16 cellular contexts compared by ENCODE assay signal in the genomic region with DNA sequence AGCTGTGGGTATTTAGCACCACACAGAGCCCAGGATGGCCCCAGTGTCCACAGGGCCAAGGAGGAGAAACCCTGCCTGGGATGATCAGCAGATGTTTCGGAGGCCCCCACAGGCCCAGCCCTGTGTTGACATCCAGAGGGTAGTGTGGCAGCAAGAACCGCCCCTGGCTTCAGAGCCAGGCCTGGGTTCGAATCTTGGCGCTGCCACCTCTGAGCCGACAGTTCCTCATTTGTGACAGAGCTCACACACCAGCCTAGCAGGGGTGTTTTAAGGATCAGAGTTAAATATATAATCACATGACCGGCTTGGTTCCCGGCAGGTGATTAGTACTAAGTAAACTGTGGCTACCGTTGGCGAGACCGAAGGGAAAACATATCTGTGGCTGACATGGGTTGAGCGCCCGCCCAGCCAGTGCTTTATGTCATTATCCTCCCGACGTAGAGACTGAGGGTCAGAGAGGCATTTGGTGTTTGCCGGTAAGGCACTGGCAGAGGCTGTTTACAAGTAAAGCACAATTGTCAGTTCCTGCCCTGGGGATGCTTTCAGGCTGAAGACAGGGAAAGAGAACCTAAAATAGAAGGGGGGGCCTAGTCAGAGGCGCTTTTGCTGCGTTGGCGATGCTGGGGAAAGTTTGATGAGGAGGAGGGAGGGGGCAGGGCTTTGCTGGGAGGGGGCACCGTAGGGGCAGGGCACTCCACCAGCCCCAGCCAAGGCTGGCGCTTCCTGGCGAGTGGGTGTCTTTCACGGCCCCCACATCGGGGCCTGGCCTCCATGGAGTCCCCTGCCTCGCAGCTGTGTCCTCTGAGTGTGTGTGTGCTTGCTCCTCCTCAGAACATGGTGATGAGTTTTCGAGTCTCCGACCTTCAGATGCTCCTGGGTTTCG. TPM values are rescaled to one million over a fixed set of nuclear protein-coding genes. Genes with fewer than 3 reads are reported as not detected.
DNase-seq lines count a peak whose midpoint lies in the region; ATAC-seq, FAIRE-seq and TF ChIP-seq lines count a peak whose summit lies in the region.
"Had no signal": no experiment of that assay in that cellular context is flagged by ENCODE, and none has a peak within 500 bp of the region (broad histone marks: within the 10 kb centered on the region; RNA-seq: fewer than 3 reads in every experiment).

No MANE protein-coding gene starts in this region.

- no peaks in the 10 kb centered on the region for H3K9me3 ChIP-seq in gastroesophageal sphincter
- H3K9me3 ChIP-seq: spleen, tibial artery had no signal

- H3K27ac ChIP-seq in gastroesophageal sphincter: peak overlapping the region in 3 of 4 donors; percentile 58 to 83 (median 78)
- H3K27ac ChIP-seq: HL-60, spleen, tibial artery had no signal

- H3K4me3 ChIP-seq in gastroesophageal sphincter: no peak overlapping the region
- H3K4me3 ChIP-seq in retinal pigment epithelial cell (ENCODE audit: low read length): no peak overlapping the region
- H3K4me3 ChIP-seq: spleen, tibial artery had no signal

- H3K36me3 ChIP-seq in gastroesophageal sphincter: peaks cover 0 to 31% of the 10 kb centered on the region in 2 donors

- 45 to 85% methylated on average over 4 to 15 of the region's 27 CpGs for WGBS in gastroesophageal sphincter (ENCODE audit: low coverage in 1 of 2), 2 donors

- DNase-seq in NCI-H146 (lab: John Stamatoyannopoulos, UW) (peak; percentile 51), NCI-H69 (lab: John Stamatoyannopoulos, UW) (peak; percentile 90), retinal pigment epithelial cell (ENCODE audit: low read depth) (peak; percentile 51), urothelium cell line (ENCODE audit: low spot score) (no peak), HK-2 (ENCODE audit: unreplicated experiment) (no peak), NCI-H226 (no peak), AML-193 (lab: John Stamatoyannopoulos, UW) (no peak)
- DNase-seq: activated CD8-positive, alpha-beta memory T cell treated with anti-CD3 and anti-CD28 coated beads, Interleukin-2, amount 50 U/mL, for 4 hours; CD4-positive, CD25-positive, alpha-beta regulatory T cell; foreskin fibroblast; kidney; spleen; tibial artery had no signal

- ATAC-seq in gastroesophageal sphincter: no peak
- ATAC-seq: natural killer cell treated with Interleukin-12 subunit alpha and Interleukin-12 subunit beta and Interleukin-15 and Interleukin-18, amount 100 ng/mL, for 72 hours had no signal

- no peak for TF ChIP-seq POLR2A in gastroesophageal sphincter (IDR thresholded peaks at IDR 0.05)

- no peaks in the 10 kb centered on the region for H3K27me3 ChIP-seq in gastroesophageal sphincter
- H3K27me3 ChIP-seq: spleen, tibial artery had no signal

- FAIRE-seq in urothelium cell line (lab: Jason Lieb, UNC): no peak
- FAIRE-seq: kidney had no signal

- TF ChIP-seq CTCF in gastroesophageal sphincter (IDR thresholded peaks at IDR 0.05) (no peak), retinal pigment epithelial cell (conservative IDR thresholded peaks at IDR 0.05; ENCODE audit: low read depth, low read length) (no peak)

- no peak for TF ChIP-seq EP300 in gastroesophageal sphincter (IDR thresholded peaks at IDR 0.05)

- H3K4me1 ChIP-seq in gastroesophageal sphincter: peaks cover 0 to 92% (median 59%) of the 10 kb centered on the region in 3 donors

RNA-seq across cellular contexts. Expression of a gene that starts 4.8 kb away (rescaled TPM):
- 10 to 100 TPM; 15.3 to 26.4 (median 16.8) TPM for total RNA-seq in gastroesophageal sphincter

RNA-seq across cellular contexts. Expression of a gene that starts 27.1 kb away (rescaled TPM):
- total RNA-seq in gastroesophageal sphincter: 1,000 to 10,000 TPM; 2,212 to 2,463 (median 2,311) TPM

RNA-seq across cellular contexts. Expression of a gene that starts 41.4 kb away (rescaled TPM):
- 100 to 1,000 TPM; 192 to 257 (median 235) TPM for total RNA-seq in gastroesophageal sphincter

RNA-seq across cellular contexts. Expression of a gene that starts 54.4 kb away (rescaled TPM):
- 100 to 1,000 TPM in 1 of 4 donors, 10 to 100 TPM in 3; 65.6 to 122 (median 82.4) TPM for total RNA-seq in gastroesophageal sphincter

Comparison
In these comparisons a context has a peak if more than half of its experiments do, and no peak if none do; other contexts are left out.
1. DNase-seq: peak in NCI-H146 (single experiment), NCI-H69 (single experiment) and retinal pigment epithelial cell (single experiment); none in urothelium cell line (single experiment), HK-2 (single experiment), NCI-H226 (single experiment) and AML-193 (0 of 2).